Comparison of ENCODE assay signal across 1 cellular context in the genomic region with DNA sequence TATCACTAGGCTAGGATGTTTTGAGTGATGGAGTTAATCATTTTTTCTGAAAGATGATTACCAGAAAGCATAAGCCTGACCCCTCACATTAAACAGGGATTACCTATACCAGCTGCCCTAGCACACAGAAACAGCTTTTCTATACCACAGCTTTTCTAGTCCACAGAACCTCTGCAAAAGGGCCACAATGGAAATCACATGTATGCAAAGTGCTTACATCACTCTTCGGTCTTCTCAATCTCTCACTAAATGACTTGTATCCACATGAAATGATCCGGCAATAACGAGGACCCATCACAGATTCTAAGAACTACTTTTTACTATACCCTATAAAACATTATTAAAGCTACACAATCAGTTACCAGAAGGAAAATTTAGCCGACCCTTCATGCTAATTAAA.
A peak's percentile ranks its signal among the peaks of the same experiment; 100 is the strongest.
TF ChIP-seq lines count a peak whose summit lies in the region.

No MANE protein-coding gene starts in this region.

TF ChIP-seq in GM12878, 131 proteins besides CTCF, POLR2A, EP300 and RAD21:
- TF ChIP-seq SUZ12 (IDR thresholded peaks at IDR 0.05; ENCODE audit: unreplicated experiment): no peak
- TF ChIP-seq, protein P1, sequence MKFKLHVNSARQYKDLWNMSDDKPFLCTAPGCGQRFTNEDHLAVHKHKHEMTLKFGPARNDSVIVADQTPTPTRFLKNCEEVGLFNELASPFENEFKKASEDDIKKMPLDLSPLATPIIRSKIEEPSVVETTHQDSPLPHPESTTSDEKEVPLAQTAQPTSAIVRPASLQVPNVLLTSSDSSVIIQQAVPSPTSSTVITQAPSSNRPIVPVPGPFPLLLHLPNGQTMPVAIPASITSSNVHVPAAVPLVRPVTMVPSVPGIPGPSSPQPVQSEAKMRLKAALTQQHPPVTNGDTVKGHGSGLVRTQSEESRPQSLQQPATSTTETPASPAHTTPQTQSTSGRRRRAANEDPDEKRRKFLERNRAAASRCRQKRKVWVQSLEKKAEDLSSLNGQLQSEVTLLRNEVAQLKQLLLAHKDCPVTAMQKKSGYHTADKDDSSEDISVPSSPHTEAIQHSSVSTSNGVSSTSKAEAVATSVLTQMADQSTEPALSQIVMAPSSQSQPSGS (IDR thresholded peaks at IDR 0.05; ENCODE audit: low read length): no peak
- no peak for TF ChIP-seq MEF2B (IDR thresholded peaks at IDR 0.05; ENCODE audit: partially characterized antibody, poor library complexity, severe bottlenecking)
- no peak for TF ChIP-seq MXI1 (IDR thresholded peaks at IDR 0.05; ENCODE audit: low read depth, low read length)
- TF ChIP-seq, protein P2, sequence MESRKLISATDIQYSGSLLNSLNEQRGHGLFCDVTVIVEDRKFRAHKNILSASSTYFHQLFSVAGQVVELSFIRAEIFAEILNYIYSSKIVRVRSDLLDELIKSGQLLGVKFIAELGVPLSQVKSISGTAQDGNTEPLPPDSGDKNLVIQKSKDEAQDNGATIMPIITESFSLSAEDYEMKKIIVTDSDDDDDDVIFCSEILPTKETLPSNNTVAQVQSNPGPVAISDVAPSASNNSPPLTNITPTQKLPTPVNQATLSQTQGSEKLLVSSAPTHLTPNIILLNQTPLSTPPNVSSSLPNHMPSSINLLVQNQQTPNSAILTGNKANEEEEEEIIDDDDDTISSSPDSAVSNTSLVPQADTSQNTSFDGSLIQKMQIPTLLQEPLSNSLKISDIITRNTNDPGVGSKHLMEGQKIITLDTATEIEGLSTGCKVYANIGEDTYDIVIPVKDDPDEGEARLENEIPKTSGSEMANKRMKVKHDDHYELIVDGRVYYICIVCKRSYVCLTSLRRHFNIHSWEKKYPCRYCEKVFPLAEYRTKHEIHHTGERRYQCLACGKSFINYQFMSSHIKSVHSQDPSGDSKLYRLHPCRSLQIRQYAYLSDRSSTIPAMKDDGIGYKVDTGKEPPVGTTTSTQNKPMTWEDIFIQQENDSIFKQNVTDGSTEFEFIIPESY (IDR thresholded peaks at IDR 0.05): no peak
- peak; percentile 78; the same call in 1 of the 3 replicates for TF ChIP-seq POU2F2 (IDR thresholded peaks at IDR 0.05; ENCODE audit: borderline replicate concordance, low read depth, low read length)
- TF ChIP-seq CHD4 (IDR thresholded peaks at IDR 0.05): no peak
- TF ChIP-seq ATF7 (IDR thresholded peaks at IDR 0.05; ENCODE audit: low read depth): peak; percentile 54; the same call in 1 of the 2 replicates
- TF ChIP-seq BHLHE40 (IDR thresholded peaks at IDR 0.05; ENCODE audit: borderline replicate concordance in 1 of 2, low read depth in 2 of 2, low read length in 1 of 2): 0 out of 4 replicates have a peak, but pooled peaks of 1 of the 2 experiments have one; percentile 23
- TF ChIP-seq NBN (IDR thresholded peaks at IDR 0.05): no peak
- TF ChIP-seq, protein P3, sequence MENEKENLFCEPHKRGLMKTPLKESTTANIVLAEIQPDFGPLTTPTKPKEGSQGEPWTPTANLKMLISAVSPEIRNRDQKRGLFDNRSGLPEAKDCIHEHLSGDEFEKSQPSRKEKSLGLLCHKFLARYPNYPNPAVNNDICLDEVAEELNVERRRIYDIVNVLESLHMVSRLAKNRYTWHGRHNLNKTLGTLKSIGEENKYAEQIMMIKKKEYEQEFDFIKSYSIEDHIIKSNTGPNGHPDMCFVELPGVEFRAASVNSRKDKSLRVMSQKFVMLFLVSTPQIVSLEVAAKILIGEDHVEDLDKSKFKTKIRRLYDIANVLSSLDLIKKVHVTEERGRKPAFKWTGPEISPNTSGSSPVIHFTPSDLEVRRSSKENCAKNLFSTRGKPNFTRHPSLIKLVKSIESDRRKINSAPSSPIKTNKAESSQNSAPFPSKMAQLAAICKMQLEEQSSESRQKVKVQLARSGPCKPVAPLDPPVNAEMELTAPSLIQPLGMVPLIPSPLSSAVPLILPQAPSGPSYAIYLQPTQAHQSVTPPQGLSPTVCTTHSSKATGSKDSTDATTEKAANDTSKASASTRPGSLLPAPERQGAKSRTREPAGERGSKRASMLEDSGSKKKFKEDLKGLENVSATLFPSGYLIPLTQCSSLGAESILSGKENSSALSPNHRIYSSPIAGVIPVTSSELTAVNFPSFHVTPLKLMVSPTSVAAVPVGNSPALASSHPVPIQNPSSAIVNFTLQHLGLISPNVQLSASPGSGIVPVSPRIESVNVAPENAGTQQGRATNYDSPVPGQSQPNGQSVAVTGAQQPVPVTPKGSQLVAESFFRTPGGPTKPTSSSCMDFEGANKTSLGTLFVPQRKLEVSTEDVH (IDR thresholded peaks at IDR 0.05; ENCODE audit: low read depth, partially characterized antibody): no peak
- TF ChIP-seq, protein P4, sequence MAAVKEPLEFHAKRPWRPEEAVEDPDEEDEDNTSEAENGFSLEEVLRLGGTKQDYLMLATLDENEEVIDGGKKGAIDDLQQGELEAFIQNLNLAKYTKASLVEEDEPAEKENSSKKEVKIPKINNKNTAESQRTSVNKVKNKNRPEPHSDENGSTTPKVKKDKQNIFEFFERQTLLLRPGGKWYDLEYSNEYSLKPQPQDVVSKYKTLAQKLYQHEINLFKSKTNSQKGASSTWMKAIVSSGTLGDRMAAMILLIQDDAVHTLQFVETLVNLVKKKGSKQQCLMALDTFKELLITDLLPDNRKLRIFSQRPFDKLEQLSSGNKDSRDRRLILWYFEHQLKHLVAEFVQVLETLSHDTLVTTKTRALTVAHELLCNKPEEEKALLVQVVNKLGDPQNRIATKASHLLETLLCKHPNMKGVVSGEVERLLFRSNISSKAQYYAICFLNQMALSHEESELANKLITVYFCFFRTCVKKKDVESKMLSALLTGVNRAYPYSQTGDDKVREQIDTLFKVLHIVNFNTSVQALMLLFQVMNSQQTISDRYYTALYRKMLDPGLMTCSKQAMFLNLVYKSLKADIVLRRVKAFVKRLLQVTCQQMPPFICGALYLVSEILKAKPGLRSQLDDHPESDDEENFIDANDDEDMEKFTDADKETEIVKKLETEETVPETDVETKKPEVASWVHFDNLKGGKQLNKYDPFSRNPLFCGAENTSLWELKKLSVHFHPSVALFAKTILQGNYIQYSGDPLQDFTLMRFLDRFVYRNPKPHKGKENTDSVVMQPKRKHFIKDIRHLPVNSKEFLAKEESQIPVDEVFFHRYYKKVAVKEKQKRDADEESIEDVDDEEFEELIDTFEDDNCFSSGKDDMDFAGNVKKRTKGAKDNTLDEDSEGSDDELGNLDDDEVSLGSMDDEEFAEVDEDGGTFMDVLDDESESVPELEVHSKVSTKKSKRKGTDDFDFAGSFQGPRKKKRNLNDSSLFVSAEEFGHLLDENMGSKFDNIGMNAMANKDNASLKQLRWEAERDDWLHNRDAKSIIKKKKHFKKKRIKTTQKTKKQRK (IDR thresholded peaks at IDR 0.05; ENCODE audit: low read depth, low read length): no peak
- TF ChIP-seq IKZF2 (IDR thresholded peaks at IDR 0.05): no peak
- TF ChIP-seq, protein P5, sequence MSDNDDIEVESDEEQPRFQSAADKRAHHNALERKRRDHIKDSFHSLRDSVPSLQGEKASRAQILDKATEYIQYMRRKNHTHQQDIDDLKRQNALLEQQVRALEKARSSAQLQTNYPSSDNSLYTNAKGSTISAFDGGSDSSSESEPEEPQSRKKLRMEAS (IDR thresholded peaks at IDR 0.05; ENCODE audit: low read depth, low read length): no peak
- no peak for TF ChIP-seq FOXM1 (IDR thresholded peaks at IDR 0.05; ENCODE audit: low read depth, low read length)
- no peak for TF ChIP-seq LARP7 (IDR thresholded peaks at IDR 0.05)
- no peak for TF ChIP-seq HDGF (IDR thresholded peaks at IDR 0.05)
- TF ChIP-seq MTA2 (IDR thresholded peaks at IDR 0.05; ENCODE audit: low read depth): no peak
